Comparison of ENCODE assay signal across 21 cellular contexts in genomic region chr2:31859959-31860358, GRCh38.
"Had no signal": no experiment of that assay in that cellular context is flagged by ENCODE, and none has a peak within 500 bp of the region (broad histone marks: within the 10 kb centered on the region; RNA-seq: fewer than 3 reads in every experiment).

No MANE protein-coding gene starts in this region.

- H3K27ac ChIP-seq: coronary artery, gastroesophageal sphincter, left ventricle myocardium inferior, lower lobe of right lung, neural progenitor cell, pancreas, suprapubic skin, tibial artery, upper lobe of right lung, vagina had no signal

- H3K9me3 ChIP-seq: gastroesophageal sphincter, left ventricle myocardium inferior, lower lobe of right lung, pancreas, suprapubic skin, tibial artery, upper lobe of right lung, vagina had no signal

- H3K27me3 ChIP-seq: gastroesophageal sphincter, neural progenitor cell, pancreas, suprapubic skin, tibial artery, upper lobe of right lung, vagina had no signal

- ATAC-seq: gastroesophageal sphincter; lower lobe of right lung; natural killer cell treated with Interleukin-12 subunit alpha and Interleukin-12 subunit beta and Interleukin-15 and Interleukin-18, amount 100 ng/mL, for 72 hours; pancreas; right cardiac atrium; stimulated activated naive CD8-positive, alpha-beta T cell treated with anti-CD3 and anti-CD28 coated beads, Interleukin-15, Interleukin-2, amounts not matched to agents 100 U/mL and 50 U/mL, for 24 hours; upper lobe of right lung had no signal

- H3K4me2 ChIP-seq: neural progenitor cell, smooth muscle cell had no signal

- H3K4me3 ChIP-seq: coronary artery, gastroesophageal sphincter, left ventricle myocardium inferior, lower lobe of right lung, neural progenitor cell, pancreas, smooth muscle cell, suprapubic skin, tibial artery, upper lobe of right lung, vagina had no signal

- H3K4me1 ChIP-seq: gastroesophageal sphincter, left ventricle myocardium inferior, lower lobe of right lung, neural progenitor cell, pancreas, suprapubic skin, tibial artery, upper lobe of right lung, vagina had no signal

- H2AFZ ChIP-seq: neural progenitor cell had no signal

- DNase-seq: effector CD4-positive, alpha-beta T cell; endodermal cell; foreskin fibroblast; glutamatergic neuron; left ventricle myocardium inferior; lower lobe of right lung; midbrain; occipital lobe; pancreas; right cardiac atrium; stimulated activated CD4-positive, alpha-beta T cell treated with anti-CD3 and anti-CD28 coated beads, Interleukin-2, amount 100 ng/mL, for 48 hours; stimulated activated naive CD8-positive, alpha-beta T cell treated with anti-CD3 and anti-CD28 coated beads, Interleukin-15, Interleukin-2, amounts not matched to agents 100 U/mL and 50 U/mL, for 24 hours; tibial artery; upper lobe of right lung had no signal

- H3K36me3 ChIP-seq: left ventricle myocardium inferior, neural progenitor cell, pancreas, suprapubic skin, upper lobe of right lung, vagina had no signal

- H3K9ac ChIP-seq: neural progenitor cell had no signal
